Comparison of ENCODE assay signal across 8 cellular contexts in genomic region chr1:64019818-64020217, GRCh38.
A peak's percentile ranks its signal among the peaks of the same experiment; 100 is the strongest.
DNase-seq lines count a peak whose midpoint lies in the region; ATAC-seq and TF ChIP-seq lines count a peak whose summit lies in the region.

No MANE protein-coding gene starts in this region.

- DNase-seq in AG10803 (ENCODE audit: low read depth) (peak; percentile 85), MM.1S (peak; percentile 76), dorsolateral prefrontal cortex (peak in 2 of 10 donors; percentile 24 to 32), neural crest cell (ENCODE audit: low read depth, low spot score) (no peak), activated gamma-delta T cell treated with Interleukin-2 at 50 U/mL for 16 hours (no peak), GM13977 (ENCODE audit: low spot score) (no peak)
- DNase-seq in stimulated activated naive CD4-positive, alpha-beta T cell treated with Interleukin-2 at 50 U/mL for 16 hours (lab: John Stamatoyannopoulos, UW) = no peak

- peak overlapping the region; percentile 20 for H3K27ac Mint-ChIP-seq in neural crest cell (ENCODE audit: unreplicated experiment)

- H2AFZ ChIP-seq in MM.1S (ENCODE audit: low read length) = peak overlapping the region; percentile 78

- no peaks in the 10 kb centered on the region for H3K79me2 ChIP-seq in MM.1S (ENCODE audit: low read length)

- no peak overlapping the region for H3K4me3 Mint-ChIP-seq in neural crest cell

- H3K9me3 Mint-ChIP-seq in neural crest cell = no peaks in the 10 kb centered on the region

- no peaks in the 10 kb centered on the region for H3K36me3 ChIP-seq in MM.1S (replicated peaks; ENCODE audit: insufficient read depth, low read length)

- peaks cover 3% of the 10 kb centered on the region; the same call in 1 of the 2 replicates for H3K4me1 ChIP-seq in MM.1S (ENCODE audit: low read length)

- H3K4me1 Mint-ChIP-seq in neural crest cell = peaks cover 16% of the 10 kb centered on the region

- H3K27ac ChIP-seq in MM.1S (ENCODE audit: low read length) = no peak overlapping the region
- H3K27ac ChIP-seq in dorsolateral prefrontal cortex = peak overlapping the region in 33 of 59 donors; percentile 12 to 80 (median 49)

- H4K20me1 ChIP-seq in MM.1S (ENCODE audit: insufficient read depth, low read length) = no peaks in the 10 kb centered on the region

- ATAC-seq in GM19455 (IDR thresholded peaks at IDR 0.05; ENCODE audit: unreplicated experiment) = peak; percentile 71

- H3K9me3 ChIP-seq in MM.1S (replicated peaks; ENCODE audit: insufficient read depth, low read length) = no peaks in the 10 kb centered on the region

- H3K4me3 ChIP-seq in AG10803 (ENCODE audit: low read length) (peak overlapping the region; percentile 38), MM.1S (ENCODE audit: low read length) (peak overlapping the region; percentile 29; the same call in 1 of the 2 replicates), dorsolateral prefrontal cortex (peak overlapping the region in 32 of 59 donors; percentile 3 to 52 (median 26))

- intact Hi-C loops in dorsolateral prefrontal cortex (cut with DNase I) = no loop called here

- no peaks in the 10 kb centered on the region for H3F3A ChIP-seq in MM.1S (ENCODE audit: insufficient read depth, low read length)

- in situ Hi-C loops in GM13977 (cut with MboI; ENCODE audit: low pct_unique_long_range_greater_than_20kb, low sequenced_read_pairs, unreplicated experiment) = no loop called here

- no peaks in the 10 kb centered on the region for H3K27me3 Mint-ChIP-seq in neural crest cell (ENCODE audit: low read depth)

- no peak for TF ChIP-seq CTCF in AG10803 (conservative IDR thresholded peaks at IDR 0.05; ENCODE audit: low read length)
- TF ChIP-seq CTCF in MM.1S (IDR thresholded peaks at IDR 0.05; ENCODE audit: low read length) = no peak
- peak in 5 of 56 donors; percentile 13 to 21 (median 14) for TF ChIP-seq CTCF in dorsolateral prefrontal cortex (IDR thresholded peaks at IDR 0.05 in 54 of 56, conservative IDR thresholded peaks at IDR 0.05 in 2 of 56; ENCODE audit: low read depth in 1 of 56, partially characterized antibody in 56 of 56)
- no peak for TF ChIP-seq CTCF in neural crest cell (conservative IDR thresholded peaks at IDR 0.05)
- no peak for TF ChIP-seq CTCF in GM13977 (IDR thresholded peaks at IDR 0.05; ENCODE audit: extremely low read depth, insufficient read depth, missing control alignments)

- no peak overlapping the region for H3K9ac ChIP-seq in MM.1S (ENCODE audit: low read length)

- no peaks in the 10 kb centered on the region for H3K27me3 ChIP-seq in MM.1S (replicated peaks; ENCODE audit: insufficient read depth, low read length)
- H3K27me3 ChIP-seq in dorsolateral prefrontal cortex = no peaks in the 10 kb centered on the region

- H3K36me3 Mint-ChIP-seq in neural crest cell (ENCODE audit: low read depth) = no peaks in the 10 kb centered on the region

- no peaks in the 10 kb centered on the region for H3K9me2 ChIP-seq in MM.1S (replicated peaks; ENCODE audit: insufficient read depth, low read length)

- peak overlapping the region; percentile 58 for H3K4me2 ChIP-seq in MM.1S (ENCODE audit: low read depth, low read length)

Comparison
In these comparisons a context has a peak if more than half of its experiments do, and no peak if none do; other contexts are left out.
1. DNase-seq: peak in AG10803 (single experiment) and MM.1S (single experiment); none in neural crest cell (single experiment), activated gamma-delta T cell treated with Interleukin-2 at 50 U/mL for 16 hours (single experiment), stimulated activated naive CD4-positive, alpha-beta T cell treated with Interleukin-2 at 50 U/mL for 16 hours (single experiment) and GM13977 (single experiment).
2. Peak in every context shown above with its lines, with median percentiles within 50 percentile points of each other: H3K4me3 ChIP-seq.